ENCODE assay signal across 21 cellular contexts in the genomic region with DNA sequence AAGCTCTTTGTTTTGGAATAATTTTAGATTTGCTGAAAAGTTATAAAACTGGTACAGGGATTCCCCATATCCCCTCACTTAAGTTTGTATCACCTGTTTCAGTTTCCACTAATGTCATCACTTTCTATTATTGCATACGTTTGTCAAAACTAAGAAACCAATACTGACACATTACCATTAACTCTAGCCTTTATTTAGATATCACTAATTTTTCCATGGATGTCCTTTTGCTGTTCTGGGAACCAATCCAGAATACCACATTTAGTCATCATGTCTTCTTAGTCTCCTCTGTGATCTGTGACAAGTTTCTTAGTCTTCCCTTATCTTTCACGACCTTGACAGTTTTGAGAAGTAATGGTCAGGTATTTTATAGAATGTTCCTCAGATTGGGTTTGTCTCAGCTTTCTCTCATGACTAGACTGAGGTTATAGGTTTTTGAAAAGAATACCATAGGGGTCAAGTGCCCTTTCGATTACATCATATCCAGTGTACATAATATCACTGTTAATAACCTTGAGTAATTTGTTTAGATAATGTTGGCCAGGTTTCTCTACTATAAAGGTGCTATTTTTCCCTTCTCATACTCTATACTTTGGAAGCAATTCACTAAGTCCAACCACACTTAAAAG. TPM values are rescaled to one million over a fixed set of nuclear protein-coding genes. Genes with fewer than 3 reads are reported as not detected.
A peak's percentile ranks its signal among the peaks of the same experiment; 100 is the strongest.
DNase-seq lines count a peak whose midpoint lies in the region; ATAC-seq lines count a peak whose summit lies in the region.
"Had no signal": no experiment of that assay in that cellular context is flagged by ENCODE, and none has a peak within 500 bp of the region (broad histone marks: within the 10 kb centered on the region; RNA-seq: fewer than 3 reads in every experiment).

No MANE protein-coding gene starts in this region.

- no peaks in the 10 kb centered on the region for H3K36me3 Mint-ChIP-seq in naive thymus-derived CD4-positive, alpha-beta T cell
- no peaks in the 10 kb centered on the region for H3K36me3 Mint-ChIP-seq in activated naive CD8-positive, alpha-beta T cell treated with anti-CD3 and anti-CD28 coated beads for 36 hours
- H3K36me3 Mint-ChIP-seq: WTC11 had no signal

- peaks cover 0 to 11% (median 0%) of the 10 kb centered on the region in 11 donors for H3K9me3 Mint-ChIP-seq in naive thymus-derived CD4-positive, alpha-beta T cell
- H3K9me3 Mint-ChIP-seq in activated naive CD8-positive, alpha-beta T cell treated with anti-CD3 and anti-CD28 coated beads for 36 hours, result no peaks in the 10 kb centered on the region
- H3K9me3 Mint-ChIP-seq: T-helper 1 cell treated with Interleukin-12 subunit alpha and Interleukin-12 subunit beta and Interleukin-4 antibody, amounts not matched to agents 30 μg/mL and 1 μg/mL, for 36 hours; WTC11 had no signal

- CTCF ChIA-PET in naive thymus-derived CD4-positive, alpha-beta T cell (lab: Charles Lee), result no interaction called here

- H3K27ac ChIP-seq in naive thymus-derived CD4-positive, alpha-beta T cell (ENCODE audit: low read depth, low read length), result no peak overlapping the region
- H3K27ac ChIP-seq: neutrophil, transverse colon had no signal

- H3K27me3 ChIP-seq in naive thymus-derived CD4-positive, alpha-beta T cell (ENCODE audit: control insufficient read depth in 2 of 2, insufficient read depth in 2 of 2, low read length in 2 of 2), result no peaks in the 10 kb centered on the region
- H3K27me3 ChIP-seq: BE2C, neutrophil, transverse colon had no signal

- peaks cover 0 to 35% (median 21%) of the 10 kb centered on the region in 5 donors for H3K27me3 Mint-ChIP-seq in naive thymus-derived CD4-positive, alpha-beta T cell
- H3K27me3 Mint-ChIP-seq in activated naive CD8-positive, alpha-beta T cell treated with anti-CD3 and anti-CD28 coated beads for 36 hours, result peaks cover 11% of the 10 kb centered on the region

- no peaks in the 10 kb centered on the region for H3K36me3 ChIP-seq in naive thymus-derived CD4-positive, alpha-beta T cell (ENCODE audit: control insufficient read depth in 2 of 3, insufficient read depth in 3 of 3, low read length in 3 of 3)
- H3K36me3 ChIP-seq: BE2C, neutrophil, transverse colon had no signal

- ATAC-seq in GM18870 (IDR thresholded peaks at IDR 0.05; ENCODE audit: unreplicated experiment) (peak; percentile 89), GM21723 (IDR thresholded peaks at IDR 0.05; ENCODE audit: unreplicated experiment) (peak; percentile 77), HG03342 (IDR thresholded peaks at IDR 0.05; ENCODE audit: unreplicated experiment) (peak; percentile 58), GM21381 (IDR thresholded peaks at IDR 0.05; ENCODE audit: unreplicated experiment) (no peak)
- ATAC-seq in naive thymus-derived CD4-positive, alpha-beta T cell, result no peak
- ATAC-seq: esophagus mucosa, left ventricle myocardium superior, WTC11 had no signal

- H3K4me3 ChIP-seq in naive thymus-derived CD4-positive, alpha-beta T cell (ENCODE audit: low read length), result no peak overlapping the region
- H3K4me3 ChIP-seq: transverse colon had no signal

- POLR2A ChIA-PET in naive thymus-derived CD4-positive, alpha-beta T cell (lab: Charles Lee), result no interaction called here

- H3K4me1 ChIP-seq in naive thymus-derived CD4-positive, alpha-beta T cell (ENCODE audit: control insufficient read depth in 2 of 2, insufficient read depth in 2 of 2, low read length in 2 of 2), result no peaks in the 10 kb centered on the region
- H3K4me1 ChIP-seq: BE2C, transverse colon had no signal

- in situ Hi-C loops in Caki2 (cut with HindIII; ENCODE audit: low pct_unique_long_range_greater_than_20kb, low sequenced_read_pairs), result no loop called here

- H3K4me1 Mint-ChIP-seq in naive thymus-derived CD4-positive, alpha-beta T cell, result no peaks in the 10 kb centered on the region
- H3K4me1 Mint-ChIP-seq in activated naive CD8-positive, alpha-beta T cell treated with anti-CD3 and anti-CD28 coated beads for 36 hours, result no peaks in the 10 kb centered on the region

- DNase-seq in Caki2 (ENCODE audit: low read depth) (peak; percentile 32), dermis blood vessel endothelial cell (no peak)
- DNase-seq in naive thymus-derived CD4-positive, alpha-beta T cell, result no peak
- no peak for DNase-seq in activated naive CD8-positive, alpha-beta T cell treated with anti-CD3 and anti-CD28 coated beads for 36 hours
- DNase-seq: 8988T; BE2C; left ventricle myocardium superior; NCI-H524; SHP77 treated with DMSO at 0.1 percent for 48 hours; stimulated activated naive CD4-positive, alpha-beta T cell treated with Interleukin-2 at 50 U/mL for 16 hours; transverse colon had no signal

- H3K4me3 Mint-ChIP-seq in naive thymus-derived CD4-positive, alpha-beta T cell, result no peak overlapping the region
- no peak overlapping the region for H3K4me3 Mint-ChIP-seq in activated naive CD8-positive, alpha-beta T cell treated with anti-CD3 and anti-CD28 coated beads for 36 hours
- H3K4me3 Mint-ChIP-seq: T-helper 1 cell treated with Interleukin-12 subunit alpha and Interleukin-12 subunit beta and Interleukin-4 antibody, amounts not matched to agents 30 μg/mL and 1 μg/mL, for 36 hours; WTC11 had no signal

- no peaks in the 10 kb centered on the region for H3K9me3 ChIP-seq in naive thymus-derived CD4-positive, alpha-beta T cell (ENCODE audit: control insufficient read depth in 2 of 3, low read length in 3 of 3)
- H3K9me3 ChIP-seq: BE2C, neutrophil, transverse colon had no signal

- intact Hi-C loops in naive thymus-derived CD4-positive, alpha-beta T cell (cut with micrococcal nuclease), result no loop called here

- H3K27ac Mint-ChIP-seq in naive thymus-derived CD4-positive, alpha-beta T cell, result no peak overlapping the region
- H3K27ac Mint-ChIP-seq in activated naive CD8-positive, alpha-beta T cell treated with anti-CD3 and anti-CD28 coated beads for 36 hours, result no peak overlapping the region
- H3K27ac Mint-ChIP-seq: T-helper 1 cell treated with Interleukin-12 subunit alpha and Interleukin-12 subunit beta and Interleukin-4 antibody, amounts not matched to agents 30 μg/mL and 1 μg/mL, for 36 hours; WTC11 had no signal

RNA-seq across cellular contexts. Expression of gene NMUR2, which starts 51.9 kb away (rescaled TPM):
- total RNA-seq in Caki2 (2014; rRNA removed; shearing (Covaris generic); ENCODE audit: low replicate concordance), result 6.4 TPM in 1 of 2 replicates, not detected in the other
- not detected for total RNA-seq in naive thymus-derived CD4-positive, alpha-beta T cell
- polyA plus RNA-seq in naive thymus-derived CD4-positive, alpha-beta T cell, result not detected
- not detected in 2 replicates for total RNA-seq in dermis blood vessel endothelial cell
- total RNA-seq in activated naive CD8-positive, alpha-beta T cell treated with anti-CD3 and anti-CD28 coated beads for 36 hours, result not detected
- total RNA-seq: bronchial epithelial cell, esophagus mucosa, renal cortical epithelial cell, transverse colon, WTC11 had no signal

Comparison
In these comparisons a context has a peak if more than half of its experiments do, and no peak if none do; other contexts are left out.
1. ATAC-seq: peak in GM18870 (single experiment), GM21723 (single experiment) and HG03342 (single experiment); none in GM21381 (single experiment) and naive thymus-derived CD4-positive, alpha-beta T cell (single experiment).